Comparison of ENCODE assay signal across 13 cellular contexts in genomic region chr16:1762879-1763520, GRCh38. TPM values are rescaled to one million over a fixed set of nuclear protein-coding genes. Genes with fewer than 3 reads are reported as not detected.
DNase-seq lines count a peak whose midpoint lies in the region; ATAC-seq and TF ChIP-seq lines count a peak whose summit lies in the region.
"Had no signal": no experiment of that assay in that cellular context is flagged by ENCODE, and none has a peak within 500 bp of the region (broad histone marks: within the 10 kb centered on the region; RNA-seq: fewer than 3 reads in every experiment).

No MANE protein-coding gene starts in this region.

- TF ChIP-seq EP300 in stomach (IDR thresholded peaks at IDR 0.05): no peak

- ATAC-seq in left lobe of liver: peak; percentile 3

- DNase-seq in WERI-Rb-1 (no peak), left lobe of liver (ENCODE audit: low spot score) (no peak), stomach (peak; percentile 48), caudate nucleus (lab: John Stamatoyannopoulos, UW) (no peak), D341Med (ENCODE audit: low spot score) (no peak), NCI-H1417 (lab: John Stamatoyannopoulos, UW) (no peak)
- DNase-seq: NCI-H1092 treated with DMSO at 0.1 percent for 48 hours, NCI-H187, NCI-H446, NCI-H748 treated with DMSO at 0.1 percent for 48 hours had no signal

- H3K4me1 ChIP-seq in HEK293 (ENCODE audit: control insufficient read depth, insufficient read depth, low read length) (no peaks in the 10 kb centered on the region), stomach (peaks cover 0 to 20% (median 6%) of the 10 kb centered on the region in 4 donors)

- WGBS in stomach, 5 donors: 61 to 85% (median 72%) methylated on average over 11 to 24 of the region's 24 CpGs

- H3K27me3 ChIP-seq in WERI-Rb-1 (ENCODE audit: insufficient read depth, low read depth, severe bottlenecking) (no peaks in the 10 kb centered on the region), stomach (no peaks in the 10 kb centered on the region)

- peaks cover 0 to 88% of the 10 kb centered on the region in 2 experiments; a peak in 1 of 3 replicates for H3K36me3 ChIP-seq in HEK293 (ENCODE audit: control insufficient read depth in 2 of 2, insufficient read depth in 1 of 2, low read length in 2 of 2)
- H3K36me3 ChIP-seq in WERI-Rb-1: peaks cover 62% of the 10 kb centered on the region
- H3K36me3 ChIP-seq in stomach: peaks cover 73 to 100% (median 100%) of the 10 kb centered on the region in 4 donors

- no peaks in the 10 kb centered on the region for H3K9me3 ChIP-seq in HEK293 (ENCODE audit: control insufficient read depth, insufficient read depth, low read depth, low read length)
- H3K9me3 ChIP-seq in WERI-Rb-1 (ENCODE audit: severe bottlenecking): no peaks in the 10 kb centered on the region
- H3K9me3 ChIP-seq in stomach: no peaks in the 10 kb centered on the region

- no peak for TF ChIP-seq POLR2A in stomach (IDR thresholded peaks at IDR 0.05)

- CTCF ChIA-PET in HEK293 (lab: Yijun Ruan, JAX): interaction anchor here (0.6 kb wide), 1 partner anchor 43 kb away, joined by 5 read pairs; no protein-coding TSS in a partner anchor

- H3K27ac ChIP-seq in HEK293 (ENCODE audit: extremely low read depth, low read depth, low read length) (no peak overlapping the region), WERI-Rb-1 (peak overlapping the region; percentile 87), stomach (no peak overlapping the region), caudate nucleus (ENCODE audit: low read depth, low read length) (no peak overlapping the region)
- H3K27ac ChIP-seq: HL-60, KMS-11 had no signal

- intact Hi-C loops in stomach (cut with DNase I; ENCODE audit: low total_unique reads): no loop called here

- POLR2A ChIA-PET in HEK293 (lab: Yijun Ruan, JAX): no interaction called here

- H3K4me3 ChIP-seq in HEK293 (ENCODE audit: low read depth, low read length) (no peak overlapping the region), WERI-Rb-1 (ENCODE audit: low read depth, low read length) (peak overlapping the region; percentile 21), stomach (no peak overlapping the region)

- TF ChIP-seq CTCF in HEK293 (tag by site-specific recombination; IDR thresholded peaks at IDR 0.05) (no peak), WERI-Rb-1 (IDR thresholded peaks at IDR 0.05; ENCODE audit: low read depth, low read length) (no peak), stomach (IDR thresholded peaks at IDR 0.05) (no peak)

TF ChIP-seq in HEK293, 187 proteins besides CTCF, POLR2A, EP300 and RAD21:
- TF ChIP-seq ZNF654 (tag by site-specific recombination; IDR thresholded peaks at IDR 0.05; ENCODE audit: low read depth) (no peak), SCRT2 (tag by site-specific recombination; IDR thresholded peaks at IDR 0.05) (peak; percentile 45; the same call in 1 of the 2 replicates), ZNF501 (tag by site-specific recombination; IDR thresholded peaks at IDR 0.05) (no peak), ZNF335 (tag by site-specific recombination; conservative IDR thresholded peaks at IDR 0.05) (no peak), ZNF341 (tag by site-specific recombination; IDR thresholded peaks at IDR 0.05; ENCODE audit: low read depth) (peak; percentile 67; the same call in 1 of the 2 replicates), HIC1 (tag by site-specific recombination; IDR thresholded peaks at IDR 0.05) (peak; percentile 27; the same call in 1 of the 2 replicates)
- TF ChIP-seq, protein P1, sequence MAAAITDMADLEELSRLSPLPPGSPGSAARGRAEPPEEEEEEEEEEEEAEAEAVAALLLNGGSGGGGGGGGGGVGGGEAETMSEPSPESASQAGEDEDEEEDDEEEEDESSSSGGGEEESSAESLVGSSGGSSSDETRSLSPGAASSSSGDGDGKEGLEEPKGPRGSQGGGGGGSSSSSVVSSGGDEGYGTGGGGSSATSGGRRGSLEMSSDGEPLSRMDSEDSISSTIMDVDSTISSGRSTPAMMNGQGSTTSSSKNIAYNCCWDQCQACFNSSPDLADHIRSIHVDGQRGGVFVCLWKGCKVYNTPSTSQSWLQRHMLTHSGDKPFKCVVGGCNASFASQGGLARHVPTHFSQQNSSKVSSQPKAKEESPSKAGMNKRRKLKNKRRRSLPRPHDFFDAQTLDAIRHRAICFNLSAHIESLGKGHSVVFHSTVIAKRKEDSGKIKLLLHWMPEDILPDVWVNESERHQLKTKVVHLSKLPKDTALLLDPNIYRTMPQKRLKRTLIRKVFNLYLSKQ (tag by site-specific recombination; IDR thresholded peaks at IDR 0.05; ENCODE audit: borderline replicate concordance): no peak

RNA-seq across cellular contexts. Expression of gene NME3, which starts 8.3 kb away (rescaled TPM):
- 30.9 TPM for total RNA-seq in left lobe of liver
- total RNA-seq in stomach: 100 to 1,000 TPM in 2 of 5 donors, 10 to 100 TPM in 3; 18.7 to 420 (median 52.1) TPM
- 100 to 1,000 TPM; 116 to 194 (median 135) TPM for polyA plus RNA-seq in stomach

RNA-seq across cellular contexts. Expression of gene EME2, which starts 9.6 kb away (rescaled TPM):
- total RNA-seq in left lobe of liver: 6.8 TPM
- 10 to 100 TPM in 4 of 5 donors, 1 to 10 TPM in 1; 8.8 to 94.1 (median 34.4) TPM for total RNA-seq in stomach
- polyA plus RNA-seq in stomach: 1 to 10 TPM; 2.6 to 7.9 (median 6.9) TPM

RNA-seq across cellular contexts. Expression of gene MRPS34, which starts 9.9 kb away (rescaled TPM):
- total RNA-seq in left lobe of liver (61.4 TPM), stomach (100 to 1,000 TPM in 1 of 5 donors, 10 to 100 TPM in 4; 21.1 to 204 (median 64.7) TPM)
- polyA plus RNA-seq in stomach: 100 to 1,000 TPM; 120 to 155 (median 126) TPM

RNA-seq across cellular contexts. Expression of gene SPSB3, which starts 19.4 kb away (rescaled TPM):
- total RNA-seq in left lobe of liver: 49.1 TPM
- 100 to 1,000 TPM in 1 of 5 donors, 10 to 100 TPM in 4; 22.2 to 186 (median 70.9) TPM for total RNA-seq in stomach
- 100 to 1,000 TPM in 1 of 3 donors, 10 to 100 TPM in 2; 54.2 to 111 (median 83.6) TPM for polyA plus RNA-seq in stomach

RNA-seq across cellular contexts. Expression of gene NUBP2, which starts 19.8 kb away (rescaled TPM):
- total RNA-seq in left lobe of liver (37.9 TPM), stomach (100 to 1,000 TPM in 1 of 5 donors, 10 to 100 TPM in 4; 14.7 to 171 (median 54.8) TPM)
- polyA plus RNA-seq in stomach: 10 to 100 TPM; 60.6 to 86.0 (median 74.7) TPM
